ENCODE assay signal across 8 cellular contexts in the genomic region with DNA sequence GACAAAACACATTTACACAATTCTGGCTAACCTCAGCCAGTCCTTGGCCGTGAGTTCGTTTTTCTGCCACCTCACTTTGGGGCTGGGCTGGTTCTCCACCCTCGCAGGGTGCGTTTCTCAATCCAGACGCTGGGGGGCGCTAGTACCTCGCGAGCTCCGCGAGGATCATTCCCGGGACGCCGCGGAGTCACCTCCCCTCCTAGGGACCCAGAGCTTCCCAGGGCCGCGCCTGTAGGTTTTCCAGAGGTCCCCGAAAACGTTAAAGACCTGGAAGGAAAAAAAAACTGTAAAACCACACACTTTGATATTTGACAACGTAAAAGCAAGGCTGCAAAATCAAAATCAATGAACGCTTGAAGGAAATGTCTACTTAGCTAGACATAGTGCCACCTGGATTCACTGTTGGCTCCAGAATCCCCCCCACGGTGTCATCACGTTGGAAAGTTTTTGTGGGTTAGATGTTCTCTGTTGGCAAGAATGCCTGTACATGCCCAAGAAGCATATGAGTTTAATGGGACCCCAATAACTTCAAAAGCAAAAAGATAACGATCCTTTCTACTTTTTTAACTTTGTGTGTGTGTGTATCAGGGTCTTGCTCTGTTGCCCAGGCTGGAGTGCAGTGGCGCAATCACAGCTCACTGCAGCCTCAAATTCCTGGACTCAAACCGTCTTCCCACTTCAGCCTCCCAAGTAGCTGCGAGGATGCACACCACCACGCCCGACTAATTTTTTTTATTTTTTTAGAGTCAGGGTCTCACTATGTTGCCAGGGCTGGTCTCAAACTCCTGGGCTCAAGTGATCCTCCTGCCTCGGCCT. TPM values are rescaled to one million over a fixed set of nuclear protein-coding genes. Genes with fewer than 3 reads are reported as not detected.
A peak's percentile ranks its signal among the peaks of the same experiment; 100 is the strongest.
DNase-seq lines count a peak whose midpoint lies in the region; ATAC-seq and TF ChIP-seq lines count a peak whose summit lies in the region.

No MANE protein-coding gene starts in this region.

- peak; percentile 63 for ATAC-seq in activated naive CD8-positive, alpha-beta T cell treated with anti-CD3 and anti-CD28 coated beads, Interleukin-2, amount 50 U/mL, for 24 hours
- ATAC-seq in GM21737 (IDR thresholded peaks at IDR 0.05; ENCODE audit: unreplicated experiment): no peak

- no peak overlapping the region for H3K27ac ChIP-seq in MM.1S (ENCODE audit: low read length)
- no peak overlapping the region for H3K27ac ChIP-seq in left ventricle myocardium inferior (replicated peaks)
- no peak overlapping the region for H3K27ac ChIP-seq in rectal smooth muscle tissue (ENCODE audit: low read depth, low read length)
- H3K27ac ChIP-seq in uterus: peak overlapping the region; percentile 36 to 59

- no peaks in the 10 kb centered on the region for H3K36me3 ChIP-seq in MM.1S (replicated peaks; ENCODE audit: insufficient read depth, low read length)
- no peaks in the 10 kb centered on the region for H3K36me3 ChIP-seq in left ventricle myocardium inferior
- no peaks in the 10 kb centered on the region for H3K36me3 ChIP-seq in rectal smooth muscle tissue (ENCODE audit: control insufficient read depth, insufficient read depth, low read length)
- no peaks in the 10 kb centered on the region for H3K36me3 ChIP-seq in uterus

- no peaks in the 10 kb centered on the region for H3K79me2 ChIP-seq in MM.1S (ENCODE audit: low read length)

- no peaks in the 10 kb centered on the region for H4K20me1 ChIP-seq in MM.1S (ENCODE audit: insufficient read depth, low read length)

- TF ChIP-seq CTCF in MM.1S (IDR thresholded peaks at IDR 0.05; ENCODE audit: low read length) (peak; percentile 98), left ventricle myocardium inferior (IDR thresholded peaks at IDR 0.05; ENCODE audit: borderline replicate concordance) (peak; percentile 98), uterus (IDR thresholded peaks at IDR 0.05) (peak; percentile 96 to 98 (median 96))

- intact Hi-C loops in left ventricle myocardium inferior (cut with micrococcal nuclease) (loop anchor here (5.0 kb wide), 1 partner anchor 141 kb away; no protein-coding TSS in a partner anchor), uterus (cut with DNase I; ENCODE audit: low total_unique reads) (loop anchor here (5.0 kb wide), 2 partner anchors 71 to 146 kb away; a partner anchor contains a TSS)

- H3K4me1 ChIP-seq in MM.1S (ENCODE audit: low read length) (no peaks in the 10 kb centered on the region), left ventricle myocardium inferior (peaks cover 6% of the 10 kb centered on the region), rectal smooth muscle tissue (ENCODE audit: control insufficient read depth, insufficient read depth, low read length) (no peaks in the 10 kb centered on the region), uterus (no peaks in the 10 kb centered on the region)

- H3K27me3 Mint-ChIP-seq in T-helper 1 cell treated with Interleukin-12 subunit alpha and Interleukin-12 subunit beta and Interleukin-4 antibody, amounts not matched to agents 30 μg/mL and 1 μg/mL, for 36 hours (ENCODE audit: low read depth): peaks cover 17% of the 10 kb centered on the region
- H3K27me3 Mint-ChIP-seq in activated naive CD8-positive, alpha-beta T cell treated with anti-CD3 and anti-CD28 coated beads, Interleukin-2, amount 50 U/mL, for 24 hours: peaks cover 3% of the 10 kb centered on the region

- H3K36me3 Mint-ChIP-seq in T-helper 1 cell treated with Interleukin-12 subunit alpha and Interleukin-12 subunit beta and Interleukin-4 antibody, amounts not matched to agents 30 μg/mL and 1 μg/mL, for 36 hours (ENCODE audit: low read depth): no peaks in the 10 kb centered on the region
- H3K36me3 Mint-ChIP-seq in activated naive CD8-positive, alpha-beta T cell treated with anti-CD3 and anti-CD28 coated beads, Interleukin-2, amount 50 U/mL, for 24 hours (ENCODE audit: low read depth): no peaks in the 10 kb centered on the region

- TF ChIP-seq POLR2A in uterus (IDR thresholded peaks at IDR 0.05): no peak

- H3K4me3 Mint-ChIP-seq in T-helper 1 cell treated with Interleukin-12 subunit alpha and Interleukin-12 subunit beta and Interleukin-4 antibody, amounts not matched to agents 30 μg/mL and 1 μg/mL, for 36 hours: peak overlapping the region; percentile 28
- H3K4me3 Mint-ChIP-seq in activated naive CD8-positive, alpha-beta T cell treated with anti-CD3 and anti-CD28 coated beads, Interleukin-2, amount 50 U/mL, for 24 hours: peak overlapping the region; percentile 38

- no peaks in the 10 kb centered on the region for H3K9me3 ChIP-seq in MM.1S (replicated peaks; ENCODE audit: insufficient read depth, low read length)
- H3K9me3 ChIP-seq in left ventricle myocardium inferior (replicated peaks): no peaks in the 10 kb centered on the region
- no peaks in the 10 kb centered on the region for H3K9me3 ChIP-seq in uterus

- peaks cover 9% of the 10 kb centered on the region for H3K4me1 Mint-ChIP-seq in T-helper 1 cell treated with Interleukin-12 subunit alpha and Interleukin-12 subunit beta and Interleukin-4 antibody, amounts not matched to agents 30 μg/mL and 1 μg/mL, for 36 hours (ENCODE audit: low read depth)
- H3K4me1 Mint-ChIP-seq in activated naive CD8-positive, alpha-beta T cell treated with anti-CD3 and anti-CD28 coated beads, Interleukin-2, amount 50 U/mL, for 24 hours: peaks cover 8% of the 10 kb centered on the region

- peak overlapping the region; percentile 21; the same call in 1 of the 2 replicates for H2AFZ ChIP-seq in MM.1S (ENCODE audit: low read length)

- H3K9ac ChIP-seq in MM.1S (ENCODE audit: low read length) (no peak overlapping the region), rectal smooth muscle tissue (ENCODE audit: low read length) (no peak overlapping the region)

- DNase-seq in Daoy (ENCODE audit: low read depth) (peak; percentile 81), MM.1S (peak; percentile 68), left ventricle myocardium inferior (peak; percentile 81), uterus (peak; percentile 84 to 88)
- DNase-seq in activated naive CD8-positive, alpha-beta T cell treated with anti-CD3 and anti-CD28 coated beads, Interleukin-2, amount 50 U/mL, for 24 hours: peak; percentile 87

- H3K4me3 ChIP-seq in MM.1S (ENCODE audit: low read length): no peak overlapping the region
- peak overlapping the region; percentile 35 for H3K4me3 ChIP-seq in left ventricle myocardium inferior
- H3K4me3 ChIP-seq in rectal smooth muscle tissue (ENCODE audit: low read length): peak overlapping the region; percentile 23
- H3K4me3 ChIP-seq in uterus: peak overlapping the region in 1 of 2 donors; percentile 12

- peaks cover 20% of the 10 kb centered on the region for H3K27me3 ChIP-seq in MM.1S (replicated peaks; ENCODE audit: insufficient read depth, low read length)
- H3K27me3 ChIP-seq in left ventricle myocardium inferior (ENCODE audit: low read depth): peaks cover 24% of the 10 kb centered on the region
- no peaks in the 10 kb centered on the region for H3K27me3 ChIP-seq in rectal smooth muscle tissue (ENCODE audit: control insufficient read depth, insufficient read depth, low read length)
- H3K27me3 ChIP-seq in uterus: no peaks in the 10 kb centered on the region

- H3K9me3 Mint-ChIP-seq in T-helper 1 cell treated with Interleukin-12 subunit alpha and Interleukin-12 subunit beta and Interleukin-4 antibody, amounts not matched to agents 30 μg/mL and 1 μg/mL, for 36 hours: no peaks in the 10 kb centered on the region
- H3K9me3 Mint-ChIP-seq in activated naive CD8-positive, alpha-beta T cell treated with anti-CD3 and anti-CD28 coated beads, Interleukin-2, amount 50 U/mL, for 24 hours: no peaks in the 10 kb centered on the region

- H3K27ac Mint-ChIP-seq in T-helper 1 cell treated with Interleukin-12 subunit alpha and Interleukin-12 subunit beta and Interleukin-4 antibody, amounts not matched to agents 30 μg/mL and 1 μg/mL, for 36 hours: no peak overlapping the region
- H3K27ac Mint-ChIP-seq in activated naive CD8-positive, alpha-beta T cell treated with anti-CD3 and anti-CD28 coated beads, Interleukin-2, amount 50 U/mL, for 24 hours: no peak overlapping the region

- H3K9me2 ChIP-seq in MM.1S (replicated peaks; ENCODE audit: insufficient read depth, low read length): no peaks in the 10 kb centered on the region

- peak overlapping the region; percentile 60 for H3K4me2 ChIP-seq in MM.1S (ENCODE audit: low read depth, low read length)

- H3F3A ChIP-seq in MM.1S (ENCODE audit: insufficient read depth, low read length): no peaks in the 10 kb centered on the region

RNA-seq across cellular contexts. Expression of a gene that starts 34.5 kb away (rescaled TPM):
- total RNA-seq in Daoy (2014; rRNA removed; shearing (Covaris generic)): 1,303 and 1,358 TPM in 2 replicates
- total RNA-seq in left ventricle myocardium inferior (69.6 TPM), uterus (100 to 1,000 TPM; 423 to 862 (median 517) TPM)

Comparison
In these comparisons a context has a peak if more than half of its experiments do, and no peak if none do; other contexts are left out.
1. H3K27ac ChIP-seq: peak in uterus (2 of 2); none in MM.1S (single experiment), left ventricle myocardium inferior (single experiment) and rectal smooth muscle tissue (single experiment).
2. Peak in every context shown above with its lines, with median percentiles within 50 percentile points of each other: DNase-seq and CTCF ChIP-seq.